ENCODE assay signal across 25 cellular contexts in the genomic region with DNA sequence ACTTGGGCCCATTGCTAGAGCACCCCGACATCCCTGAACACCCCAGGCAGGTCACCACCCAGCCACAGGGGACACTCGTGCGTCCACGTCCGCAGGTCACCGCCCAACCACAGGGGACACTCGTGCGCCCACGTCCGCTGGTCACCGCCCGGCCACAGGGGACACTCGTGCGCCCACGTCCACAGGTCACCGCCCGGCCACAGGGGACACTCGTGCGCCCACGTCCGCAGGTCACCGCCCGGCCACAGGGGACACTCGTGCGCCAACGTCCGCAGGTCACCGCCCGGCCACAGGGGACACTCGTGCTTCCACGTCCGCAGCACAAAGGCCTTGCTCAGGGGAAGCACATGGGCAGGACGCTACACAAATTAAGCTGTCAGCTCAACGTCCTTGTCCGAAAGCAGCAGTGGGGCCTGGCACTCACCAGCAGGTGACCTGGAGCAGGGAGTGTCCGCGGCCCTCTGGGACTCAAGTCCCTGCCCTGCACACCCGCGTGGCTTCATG. TPM values are rescaled to one million over a fixed set of nuclear protein-coding genes. Genes with fewer than 3 reads are reported as not detected.
DNase-seq lines count a peak whose midpoint lies in the region; ATAC-seq, FAIRE-seq and TF ChIP-seq lines count a peak whose summit lies in the region.
"Had no signal": no experiment of that assay in that cellular context is flagged by ENCODE, and none has a peak within 500 bp of the region (broad histone marks: within the 10 kb centered on the region; RNA-seq: fewer than 3 reads in every experiment).

No MANE protein-coding gene starts in this region.

- H3K18ac ChIP-seq in H9 (ENCODE audit: insufficient read length, low read depth, low read length) (no peak overlapping the region), neuronal stem cell (ENCODE audit: low read length) (peak overlapping the region; percentile 17)

- H2AFZ ChIP-seq in H9 (ENCODE audit: low read length) = no peak overlapping the region
- H2AFZ ChIP-seq in GM12878 (ENCODE audit: control insufficient read depth, low read depth, low read length) = no peak overlapping the region
- H2AFZ ChIP-seq in neuronal stem cell (ENCODE audit: low read length) = no peak overlapping the region

- H3K4me3 Mint-ChIP-seq in Caco-2 (ENCODE audit: unreplicated experiment) (no peak overlapping the region), H9 (no peak overlapping the region)
- H3K4me3 Mint-ChIP-seq: activated T-cell treated with anti-CD3 and anti-CD28 coated beads, Interleukin-2, amount 50 U/mL, for 24 hours; CD8-positive, alpha-beta T cell; naive thymus-derived CD8-positive, alpha-beta T cell; stimulated activated effector memory CD8-positive, alpha-beta T cell treated with anti-CD3 and anti-CD28 coated beads, Interleukin-12 subunit alpha, Interleukin-12 subunit beta, amount 100 ng/mL, for 72 hours had no signal

- H3K36me3 ChIP-seq in Caco-2 (ENCODE audit: control insufficient read depth, insufficient read depth, low read length) (peaks cover 4% of the 10 kb centered on the region), GM12878 (ENCODE audit: control insufficient read depth in 2 of 2, insufficient read depth in 2 of 2, low read length in 1 of 2) (no peaks in the 10 kb centered on the region; a peak in 1 of 4 replicates), neuronal stem cell (replicated peaks in 1 of 2; ENCODE audit: control insufficient read depth in 2 of 2, insufficient read depth in 2 of 2, low read length in 2 of 2) (peaks cover 0 to 9% of the 10 kb centered on the region in 2 donors)

- H3K56ac ChIP-seq in H9 (ENCODE audit: insufficient read length, low read depth, low read length) = no peak overlapping the region

- H2BK5ac ChIP-seq in H9 (ENCODE audit: insufficient read length, low read length) = no peak overlapping the region
- no peak overlapping the region for H2BK5ac ChIP-seq in neuronal stem cell (ENCODE audit: low read length)

- ATAC-seq in GM12878 = peak; percentile 25; the same call in 1 of the 3 replicates
- ATAC-seq in GM21619 (IDR thresholded peaks at IDR 0.05; ENCODE audit: unreplicated experiment) = no peak
- ATAC-seq: CD8-positive, alpha-beta T cell; esophagus mucosa; naive thymus-derived CD8-positive, alpha-beta T cell; stimulated activated effector memory CD8-positive, alpha-beta T cell treated with anti-CD3 and anti-CD28 coated beads, Interleukin-12 subunit alpha, Interleukin-12 subunit beta, amount 100 ng/mL, for 72 hours had no signal

- no CpG with 5 or more reads among the region's 39 CpGs for WGBS in H9 (ENCODE audit: extremely low coverage, insufficient read length, low lambda C conversion rate)
- WGBS in GM12878 (ENCODE audit: insufficient coverage, insufficient replicate concordance, low lambda C conversion rate, missing lambda C conversion rate) = 62% methylated on average over 38 of the region's 39 CpGs
- WGBS in neuronal stem cell (ENCODE audit: extremely low coverage in 2 of 2, insufficient read length in 2 of 2, insufficient replicate concordance in 1 of 2), 2 donors = no CpG with 5 or more reads among the region's 39 CpGs

- CTCF ChIA-PET in Caco-2 (lab: Charles Lee) = interaction anchor here (0.8 to 1.4 kb wide), 3 partner anchors 19 to 377 kb away, joined by 4 to 7 read pairs (median 4); no protein-coding TSS in a partner anchor
- CTCF ChIA-PET in GM12878 (lab: Yijun Ruan, JAX) = no interaction called here
- CTCF ChIA-PET in GM10248 (lab: Yijun Ruan, JAX) = interaction anchor here (1.1 to 2.0 kb wide), 3 partner anchors 12 to 27 kb away, joined by 3 to 8 read pairs (median 5); no protein-coding TSS in a partner anchor

- H3K4me3 ChIP-seq in Caco-2 (ENCODE audit: low read depth, low read length) (no peak overlapping the region), GM12878 (no peak overlapping the region), neuronal stem cell (ENCODE audit: low read length in 2 of 2) (no peak overlapping the region)
- H3K4me3 ChIP-seq: dorsolateral prefrontal cortex had no signal

- no peak overlapping the region for H3K23ac ChIP-seq in H9 (ENCODE audit: insufficient read length, low read depth, low read length)
- peak overlapping the region; percentile 65 for H3K23ac ChIP-seq in neuronal stem cell (ENCODE audit: low read depth, low read length, poor library complexity)

- H3T11ph ChIP-seq in H9 (ENCODE audit: low read length) = no peak overlapping the region

- H4K8ac ChIP-seq in H9 (replicated peaks; ENCODE audit: insufficient read length, low read depth, low read length) = no peak overlapping the region
- no peak overlapping the region for H4K8ac ChIP-seq in neuronal stem cell (ENCODE audit: low read depth, low read length)

- H2BK15ac ChIP-seq in H9 (ENCODE audit: low read depth, low read length) (no peak overlapping the region), neuronal stem cell (ENCODE audit: low read length) (no peak overlapping the region)

- H2BK20ac ChIP-seq in H9 (ENCODE audit: low read depth, low read length, poor library complexity, severe bottlenecking) = no peak overlapping the region

- in situ Hi-C loops in GM12878 (cut with MboI) = no loop called here

- no peak for TF ChIP-seq EP300 in GM12878 (IDR thresholded peaks at IDR 0.05; ENCODE audit: borderline replicate concordance in 1 of 2, control insufficient read depth in 1 of 2, low read depth in 2 of 2, low read length in 2 of 2)

- TF ChIP-seq RAD21 in GM12878 (IDR thresholded peaks at IDR 0.05; ENCODE audit: insufficient read depth, low read depth, low read length) = no peak

- H3K4ac ChIP-seq in H9 (ENCODE audit: low read depth, low read length) = no peak overlapping the region
- no peak overlapping the region for H3K4ac ChIP-seq in neuronal stem cell (ENCODE audit: low read length)

- H3K36me3 Mint-ChIP-seq in Caco-2 (ENCODE audit: insufficient read depth, unreplicated experiment) (peaks cover 19% of the 10 kb centered on the region), H9 (ENCODE audit: insufficient read depth in 1 of 3, low read depth in 3 of 3) (peaks cover 4 to 16% (median 13%) of the 10 kb centered on the region in 3 experiments; a peak in 6 of 7 replicates)

- H3K4me1 Mint-ChIP-seq in Caco-2 (ENCODE audit: low read depth, unreplicated experiment) (no peaks in the 10 kb centered on the region), H9 (no peaks in the 10 kb centered on the region)
- H3K4me1 Mint-ChIP-seq: naive thymus-derived CD8-positive, alpha-beta T cell had no signal

- RAD21 ChIA-PET in GM12878 (lab: Charles Lee; ENCODE audit: unreplicated experiment) = no interaction called here

- H3K4me2 ChIP-seq in H9 (ENCODE audit: insufficient read depth, insufficient read length, low read length) (no peak overlapping the region), GM12878 (ENCODE audit: control insufficient read depth, insufficient read depth) (no peak overlapping the region), neuronal stem cell (ENCODE audit: insufficient read depth, low read length, poor library complexity, severe bottlenecking) (no peak overlapping the region)

- H2BK12ac ChIP-seq in H9 (ENCODE audit: insufficient read length, low read depth, low read length) = no peak overlapping the region
- no peak overlapping the region for H2BK12ac ChIP-seq in neuronal stem cell (ENCODE audit: low read length)

- BruUV-seq in Caco-2 (replicated peaks; lab: Mats Ljungman, UMichigan) = no TSS peak
- no TSS peak for BruUV-seq in GM12878 (replicated peaks; lab: Mats Ljungman, UMichigan)

- SMC1A ChIA-PET in GM12878 (lab: Charles Lee; ENCODE audit: uncharacterized antibody, unreplicated experiment) = no interaction called here

- H3K27ac Mint-ChIP-seq in Caco-2 (ENCODE audit: unreplicated experiment) = no peak overlapping the region
- no peak overlapping the region for H3K27ac Mint-ChIP-seq in H9
- H3K27ac Mint-ChIP-seq: activated T-cell treated with anti-CD3 and anti-CD28 coated beads, Interleukin-2, amount 50 U/mL, for 24 hours; CD8-positive, alpha-beta T cell; naive thymus-derived CD8-positive, alpha-beta T cell; stimulated activated effector memory CD8-positive, alpha-beta T cell treated with anti-CD3 and anti-CD28 coated beads, Interleukin-12 subunit alpha, Interleukin-12 subunit beta, amount 100 ng/mL, for 72 hours had no signal

- TF ChIP-seq CTCF in Caco-2 (IDR thresholded peaks at IDR 0.05; ENCODE audit: insufficient read depth in 1 of 2, low read depth in 1 of 2, low read length in 1 of 2, severe bottlenecking in 1 of 2, unreplicated experiment in 1 of 2) (peak; percentile 33 to 34), H9 (conservative IDR thresholded peaks at IDR 0.05) (peak; percentile 48; the same call in 2 of the 3 replicates), GM12878 (IDR thresholded peaks at IDR 0.05 in 2 of 3, conservative IDR thresholded peaks at IDR 0.05 in 1 of 3; ENCODE audit: control insufficient read depth in 2 of 3, extremely low read depth in 1 of 3, insufficient read depth in 1 of 3, low read depth in 3 of 3, low read length in 3 of 3) (peak in 1 of 3 experiments; percentile 22; a peak in 1 of 6 replicates), GM10248 (IDR thresholded peaks at IDR 0.05; ENCODE audit: control extremely low read depth, extremely low read depth, low read depth, missing control alignments) (no peak)

- H3K27me3 Mint-ChIP-seq in Caco-2 (ENCODE audit: insufficient read depth, unreplicated experiment) (no peaks in the 10 kb centered on the region), H9 (ENCODE audit: low read depth) (no peaks in the 10 kb centered on the region)
- H3K27me3 Mint-ChIP-seq: activated T-cell treated with anti-CD3 and anti-CD28 coated beads, Interleukin-2, amount 50 U/mL, for 24 hours; naive thymus-derived CD8-positive, alpha-beta T cell had no signal

- H3K4me1 ChIP-seq in Caco-2 (no peaks in the 10 kb centered on the region), H9 (ENCODE audit: insufficient read depth, low read length) (no peaks in the 10 kb centered on the region), GM12878 (ENCODE audit: control insufficient read depth, insufficient read depth, low read length) (no peaks in the 10 kb centered on the region), neuronal stem cell (ENCODE audit: control insufficient read depth in 2 of 2, insufficient read depth in 1 of 2, low read depth in 1 of 2, low read length in 2 of 2) (no peaks in the 10 kb centered on the region)

- H3K9ac ChIP-seq in H9 (ENCODE audit: extremely low read depth, insufficient read length, low read length) (no peak overlapping the region), GM12878 (ENCODE audit: control insufficient read depth, insufficient read depth, low read length) (no peak overlapping the region), neuronal stem cell (ENCODE audit: low read depth, low read length, poor library complexity) (no peak overlapping the region)

- POLR2A ChIA-PET in Caco-2 (lab: Charles Lee) (interaction anchor here (0.6 kb wide), 1 partner anchor 94 kb away, joined by 6 read pairs; no protein-coding TSS in a partner anchor), GM12878 (lab: Charles Lee) (no interaction called here), GM10248 (lab: Yijun Ruan, JAX) (no interaction called here)

- no peak overlapping the region for H4K91ac ChIP-seq in H9 (ENCODE audit: insufficient read length, low read depth, low read length)
- no peak overlapping the region for H4K91ac ChIP-seq in neuronal stem cell (ENCODE audit: low read depth, low read length, poor library complexity)

- no peak for TF ChIP-seq POLR2A in GM12878 (IDR thresholded peaks at IDR 0.05; ENCODE audit: low read depth, low read length)

- H4K20me1 ChIP-seq in H9 (ENCODE audit: control insufficient read depth, insufficient read depth, insufficient read length) (no peaks in the 10 kb centered on the region), GM12878 (ENCODE audit: control insufficient read depth, insufficient read depth) (no peaks in the 10 kb centered on the region)

- no peaks in the 10 kb centered on the region for H3K9me3 Mint-ChIP-seq in Caco-2 (ENCODE audit: unreplicated experiment)
- no peaks in the 10 kb centered on the region for H3K9me3 Mint-ChIP-seq in H9
- H3K9me3 Mint-ChIP-seq: activated T-cell treated with anti-CD3 and anti-CD28 coated beads, Interleukin-2, amount 50 U/mL, for 24 hours; CD8-positive, alpha-beta T cell; naive thymus-derived CD8-positive, alpha-beta T cell; stimulated activated effector memory CD8-positive, alpha-beta T cell treated with anti-CD3 and anti-CD28 coated beads, Interleukin-12 subunit alpha, Interleukin-12 subunit beta, amount 100 ng/mL, for 72 hours had no signal

- H3K27ac ChIP-seq in H9 (ENCODE audit: insufficient read length, low read depth, low read length) = no peak overlapping the region
- no peak overlapping the region for H3K27ac ChIP-seq in GM12878 (ENCODE audit: control insufficient read depth, insufficient read depth)
- no peak overlapping the region for H3K27ac ChIP-seq in neuronal stem cell (replicated peaks; ENCODE audit: low read length)
- H3K27ac ChIP-seq: dorsolateral prefrontal cortex had no signal

- H3K27me3 ChIP-seq in Caco-2 (replicated peaks; ENCODE audit: control insufficient read depth, insufficient read depth, low read length) = no peaks in the 10 kb centered on the region
- H3K27me3 ChIP-seq in H9 (ENCODE audit: insufficient read depth, low read length) = no peaks in the 10 kb centered on the region
- no peaks in the 10 kb centered on the region for H3K27me3 ChIP-seq in GM12878 (replicated peaks in 1 of 2; ENCODE audit: control insufficient read depth in 2 of 2, insufficient read depth in 2 of 2, low read length in 1 of 2)
- H3K27me3 ChIP-seq in neuronal stem cell (ENCODE audit: control insufficient read depth in 3 of 3, insufficient read depth in 3 of 3, low read depth in 1 of 3, low read length in 3 of 3) = no peaks in the 10 kb centered on the region
- H3K27me3 ChIP-seq: dorsolateral prefrontal cortex had no signal

- H3K9me3 ChIP-seq in Caco-2 = no peaks in the 10 kb centered on the region
- H3K9me3 ChIP-seq in H9 (ENCODE audit: control insufficient read depth, low read depth, low read length) = no peaks in the 10 kb centered on the region
- no peaks in the 10 kb centered on the region for H3K9me3 ChIP-seq in GM12878 (replicated peaks; ENCODE audit: control insufficient read depth, insufficient read depth, low read length)
- H3K9me3 ChIP-seq in neuronal stem cell (replicated peaks in 1 of 2; ENCODE audit: control insufficient read depth in 2 of 2, insufficient read depth in 1 of 2, low read depth in 1 of 2, low read length in 2 of 2) = no peaks in the 10 kb centered on the region

- H3K14ac ChIP-seq in H9 (ENCODE audit: insufficient read depth, low read length) = no peak overlapping the region
- H3K14ac ChIP-seq in neuronal stem cell (ENCODE audit: low read length) = no peak overlapping the region

- no peak overlapping the region for H2AK5ac ChIP-seq in H9 (ENCODE audit: insufficient read length, low read length)
- no peak overlapping the region for H2AK5ac ChIP-seq in neuronal stem cell (ENCODE audit: low read depth, low read length)

- H4K5ac ChIP-seq in H9 (ENCODE audit: insufficient read length, low read depth, low read length) = no peak overlapping the region

- FAIRE-seq in GM12878 (lab: Jason Lieb, UNC) = no peak
- FAIRE-seq: HTR-8/SVneo had no signal

- peak in 1 of 2 experiments; percentile 39 for DNase-seq in Caco-2
- no peak for DNase-seq in H9
- DNase-seq in GM12878 (ENCODE audit: low read depth, low spot score) = no peak
- no peak for DNase-seq in neuronal stem cell (ENCODE audit: low spot score)
- no peak for DNase-seq in GM10248 (ENCODE audit: extremely low spot score)
- no peak for DNase-seq in nucleus accumbens (lab: John Stamatoyannopoulos, UW)
- DNase-seq in NCI-H1105 (lab: John Stamatoyannopoulos, UW) = no peak
- DNase-seq: activated CD4-positive, CD25-positive, alpha-beta regulatory T cell treated with anti-CD3 and anti-CD28 coated beads, Interleukin-2, amount 50 U/mL, for 72 hours; activated naive CD4-positive, alpha-beta T cell; activated T-cell treated with anti-CD3 and anti-CD28 coated beads, Interleukin-2, amount 50 U/mL, for 24 hours; CD8-positive, alpha-beta T cell; DMS79; dorsolateral prefrontal cortex; Kasumi-1; naive thymus-derived CD8-positive, alpha-beta T cell; NCI-H1092 treated with DMSO at 0.1 percent for 48 hours; NCI-H2081; NCI-H446 treated with DMSO at 0.1 percent for 48 hours; RPMI8226; T-helper 9 cell had no signal

- H3K23me2 ChIP-seq in H9 (ENCODE audit: insufficient read length, low read depth, low read length, poor library complexity, severe bottlenecking) = no peaks in the 10 kb centered on the region

- no peaks in the 10 kb centered on the region for H3K79me2 ChIP-seq in H9 (ENCODE audit: insufficient read depth, low read length)
- H3K79me2 ChIP-seq in GM12878 (ENCODE audit: control insufficient read depth, insufficient read depth, low read length) = no peaks in the 10 kb centered on the region

- H3K79me1 ChIP-seq in H9 (ENCODE audit: insufficient read depth, low read depth, low read length, poor library complexity, severe bottlenecking) (no peaks in the 10 kb centered on the region), neuronal stem cell (ENCODE audit: low read depth, low read length) (peaks cover 11% of the 10 kb centered on the region)

- intact Hi-C loops in Caco-2 (cut with micrococcal nuclease; ENCODE audit: unreplicated experiment) = no loop called here
- intact Hi-C loops in GM12878 (cut with micrococcal nuclease; ENCODE audit: unreplicated experiment) = no loop called here

- H2BK120ac ChIP-seq in H9 (ENCODE audit: low read depth, low read length, poor library complexity, severe bottlenecking) = no peak overlapping the region
- no peak overlapping the region for H2BK120ac ChIP-seq in neuronal stem cell (ENCODE audit: low read depth, low read length)

RNA-seq across cellular contexts. Expression of gene GALNS, which starts 17.7 kb away (rescaled TPM):
- total RNA-seq in Caco-2 (2022) (55.3 and 57.8 TPM in 2 replicates), H9 (2021) (20.0 and 20.3 TPM in 2 replicates), GM12878 (2014; rRNA removed) (4.0 and 5.1 TPM in 2 replicates), GM12878 (2014; rRNA removed; fragmentation: Illumina TruSeq; extraction: Trizol) (3.7 and 4.3 TPM in 2 replicates), GM12878 (2021) (9.6 and 12.4 TPM in 2 replicates)
- 64.8 and 87.4 TPM in 2 replicates for total RNA-seq in GM12878 (2013; cell fraction: nucleolus; rRNA removed)
- polyA plus RNA-seq in GM12878 (2011; ENCODE audit: low read depth) = 6.4 TPM
- polyA plus RNA-seq in GM12878 (2011; rRNA removed) (3.5 and 4.2 TPM in 2 replicates), GM12878 (2014; fragmentation: Illumina TruSeq; extraction: Trizol) (2.6 and 6.0 TPM in 2 replicates), GM12878 (2014; fragmentation: Nextera tagmentation; extraction: Ambion mirVana) (under 1 TPM; 0.37 to 0.95 TPM), GM12878 (2014; rRNA removed) (8.1 and 9.5 TPM in 2 replicates), GM12878 (2016; fragmentation: Nextera tagmentation; extraction: Ambion mirVana) (1 to 10 TPM; 5.6 to 6.5 TPM)
- polyA plus RNA-seq in GM12878 (2011; cell fraction: cytosol; rRNA removed) = 3.5 and 3.9 TPM in 2 replicates
- 21.1 and 23.2 TPM in 2 replicates for polyA plus RNA-seq in GM12878 (2011; cell fraction: nucleus; rRNA removed)
- 8.5 and 8.8 TPM in 2 replicates for polyA plus RNA-seq in GM12878 (2012)
- 3.1 and 10.6 TPM in 2 replicates for polyA minus RNA-seq in GM12878 (2011; rRNA and poly(A)+ RNA removed)
- polyA minus RNA-seq in GM12878 (2011; cell fraction: cytosol; rRNA and poly(A)+ RNA removed) = 1.1 and 3.3 TPM in 2 replicates
- polyA minus RNA-seq in GM12878 (2011; cell fraction: nucleus; rRNA and poly(A)+ RNA removed) = 10.0 and 19.4 TPM in 2 replicates
- 9.6 TPM for polyA plus RNA-seq in neuronal stem cell (2013, experiment 1 of 2)
- 9.1 TPM for polyA plus RNA-seq in neuronal stem cell (2013, experiment 2 of 2)

RNA-seq across cellular contexts. Expression of gene TRAPPC2L, which starts 17.8 kb away (rescaled TPM):
- total RNA-seq in Caco-2 (2022) (179 and 181 TPM in 2 replicates), H9 (2021) (90.3 and 102 TPM in 2 replicates), GM12878 (2014; rRNA removed) (66.3 and 73.0 TPM in 2 replicates), GM12878 (2014; rRNA removed; fragmentation: Illumina TruSeq; extraction: Trizol) (52.8 and 56.3 TPM in 2 replicates), GM12878 (2021) (69.6 and 70.7 TPM in 2 replicates)
- 23.0 and 27.4 TPM in 2 replicates for total RNA-seq in GM12878 (2013; cell fraction: nucleolus; rRNA removed)
- 120 TPM for polyA plus RNA-seq in GM12878 (2011; ENCODE audit: low read depth)
- polyA plus RNA-seq in GM12878 (2011; rRNA removed) (71.0 and 158 TPM in 2 replicates), GM12878 (2014; fragmentation: Illumina TruSeq; extraction: Trizol) (64.0 and 79.3 TPM in 2 replicates), GM12878 (2014; fragmentation: Nextera tagmentation; extraction: Ambion mirVana) (100 to 1,000 TPM; 337 to 363 TPM), GM12878 (2014; rRNA removed) (67.0 and 105 TPM in 2 replicates), GM12878 (2016; fragmentation: Nextera tagmentation; extraction: Ambion mirVana) (100 to 1,000 TPM; 189 to 221 TPM)
- polyA plus RNA-seq in GM12878 (2011; cell fraction: cytosol; rRNA removed) = 97.6 and 110 TPM in 2 replicates
- polyA plus RNA-seq in GM12878 (2011; cell fraction: nucleus; rRNA removed) = 55.1 and 62.1 TPM in 2 replicates
- polyA plus RNA-seq in GM12878 (2012) = 62.8 and 86.2 TPM in 2 replicates
- 28.0 and 32.8 TPM in 2 replicates for polyA minus RNA-seq in GM12878 (2011; rRNA and poly(A)+ RNA removed)
- polyA minus RNA-seq in GM12878 (2011; cell fraction: cytosol; rRNA and poly(A)+ RNA removed) = 9.6 and 15.1 TPM in 2 replicates
- polyA minus RNA-seq in GM12878 (2011; cell fraction: nucleus; rRNA and poly(A)+ RNA removed) = 26.0 and 35.4 TPM in 2 replicates
- 57.0 TPM for polyA plus RNA-seq in neuronal stem cell (2013, experiment 1 of 2)
- 58.2 TPM for polyA plus RNA-seq in neuronal stem cell (2013, experiment 2 of 2)

RNA-seq across cellular contexts. Expression of gene APRT, which starts 27.4 kb away (rescaled TPM):
- 251 and 268 TPM in 2 replicates for total RNA-seq in Caco-2 (2022)
- 246 and 254 TPM in 2 replicates for total RNA-seq in H9 (2021)
- 39.3 and 42.6 TPM in 2 replicates for total RNA-seq in GM12878 (2013; cell fraction: nucleolus; rRNA removed)
- total RNA-seq in GM12878 (2014; rRNA removed) = 308 and 348 TPM in 2 replicates
- total RNA-seq in GM12878 (2014; rRNA removed; fragmentation: Illumina TruSeq; extraction: Trizol) = 106 and 113 TPM in 2 replicates
- total RNA-seq in GM12878 (2021) = 219 and 234 TPM in 2 replicates
- 71.1 TPM for polyA plus RNA-seq in GM12878 (2011; ENCODE audit: low read depth)
- polyA plus RNA-seq in GM12878 (2011; rRNA removed) = 39.6 and 95.7 TPM in 2 replicates
- polyA plus RNA-seq in GM12878 (2011; cell fraction: cytosol; rRNA removed) = 75.8 and 141 TPM in 2 replicates
- polyA plus RNA-seq in GM12878 (2011; cell fraction: nucleus; rRNA removed) = 107 and 109 TPM in 2 replicates
- polyA plus RNA-seq in GM12878 (2012) = 148 and 153 TPM in 2 replicates
- 8.6 and 46.2 TPM in 2 replicates for polyA plus RNA-seq in GM12878 (2014; fragmentation: Illumina TruSeq; extraction: Trizol)
- 100 to 1,000 TPM in 1 of 2 experiments, 10 to 100 TPM in 1; 30.6 to 100 TPM for polyA plus RNA-seq in GM12878 (2014; fragmentation: Nextera tagmentation; extraction: Ambion mirVana)
- 278 and 338 TPM in 2 replicates for polyA plus RNA-seq in GM12878 (2014; rRNA removed)
- polyA plus RNA-seq in GM12878 (2016; fragmentation: Nextera tagmentation; extraction: Ambion mirVana) = 100 to 1,000 TPM; 446 to 495 TPM
- 11.7 and 28.6 TPM in 2 replicates for polyA minus RNA-seq in GM12878 (2011; rRNA and poly(A)+ RNA removed)
- polyA minus RNA-seq in GM12878 (2011; cell fraction: cytosol; rRNA and poly(A)+ RNA removed) = 42.0 and 50.9 TPM in 2 replicates
- polyA minus RNA-seq in GM12878 (2011; cell fraction: nucleus; rRNA and poly(A)+ RNA removed) = 22.0 and 30.6 TPM in 2 replicates
- 146 TPM for polyA plus RNA-seq in neuronal stem cell (2013, experiment 1 of 2)
- 150 TPM for polyA plus RNA-seq in neuronal stem cell (2013, experiment 2 of 2)

RNA-seq across cellular contexts. Expression of gene PABPN1L, which starts 27.4 kb away (rescaled TPM):
- total RNA-seq in Caco-2 (2022) (not detected in 2 replicates), H9 (2021) (not detected in 2 replicates), GM12878 (2014; rRNA removed) (not detected in 2 replicates), GM12878 (2014; rRNA removed; fragmentation: Illumina TruSeq; extraction: Trizol) (not detected in 2 replicates), GM12878 (2021) (not detected in 2 replicates)
- total RNA-seq in GM12878 (2013; cell fraction: nucleolus; rRNA removed) = not detected in 2 replicates
- polyA plus RNA-seq in GM12878 (2011; ENCODE audit: low read depth) = not detected
- polyA plus RNA-seq in GM12878 (2011; rRNA removed) (not detected in 2 replicates), GM12878 (2014; fragmentation: Illumina TruSeq; extraction: Trizol) (not detected in 2 replicates), GM12878 (2014; fragmentation: Nextera tagmentation; extraction: Ambion mirVana) (not detected), GM12878 (2014; rRNA removed) (0.06 TPM in 1 of 2 replicates, not detected in the other), GM12878 (2016; fragmentation: Nextera tagmentation; extraction: Ambion mirVana) (not detected)
- polyA plus RNA-seq in GM12878 (2011; cell fraction: cytosol; rRNA removed) = not detected in 2 replicates
- 0.19 and 0.50 TPM in 2 replicates for polyA plus RNA-seq in GM12878 (2011; cell fraction: nucleus; rRNA removed)
- polyA plus RNA-seq in GM12878 (2012) = 0.14 and 0.16 TPM in 2 replicates
- polyA minus RNA-seq in GM12878 (2011; rRNA and poly(A)+ RNA removed) = not detected in 2 replicates
- not detected in 2 replicates for polyA minus RNA-seq in GM12878 (2011; cell fraction: cytosol; rRNA and poly(A)+ RNA removed)
- polyA minus RNA-seq in GM12878 (2011; cell fraction: nucleus; rRNA and poly(A)+ RNA removed) = not detected in 2 replicates
- polyA plus RNA-seq in neuronal stem cell (2013, experiment 1 of 2) = not detected
- polyA plus RNA-seq in neuronal stem cell (2013, experiment 2 of 2) = not detected
- total RNA-seq: cardiac septum; CD8-positive, alpha-beta T cell; esophagus mucosa; naive thymus-derived CD8-positive, alpha-beta T cell had no signal
- polyA plus RNA-seq: naive thymus-derived CD8-positive, alpha-beta T cell had no signal

RNA-seq across cellular contexts. Expression of gene CDT1, which starts 35.5 kb away (rescaled TPM):
- total RNA-seq in Caco-2 (2022) = 97.7 and 98.0 TPM in 2 replicates
- 74.1 and 79.7 TPM in 2 replicates for total RNA-seq in H9 (2021)
- total RNA-seq in GM12878 (2013; cell fraction: nucleolus; rRNA removed) = 10.9 and 14.9 TPM in 2 replicates
- 40.4 and 59.3 TPM in 2 replicates for total RNA-seq in GM12878 (2014; rRNA removed)
- 6.5 and 8.5 TPM in 2 replicates for total RNA-seq in GM12878 (2014; rRNA removed; fragmentation: Illumina TruSeq; extraction: Trizol)
- total RNA-seq in GM12878 (2021) = 87.6 and 90.0 TPM in 2 replicates
- 8.4 TPM for polyA plus RNA-seq in GM12878 (2011; ENCODE audit: low read depth)
- polyA plus RNA-seq in GM12878 (2011; rRNA removed) = 3.3 and 9.0 TPM in 2 replicates
- polyA plus RNA-seq in GM12878 (2011; cell fraction: cytosol; rRNA removed) = 24.4 and 33.2 TPM in 2 replicates
- polyA plus RNA-seq in GM12878 (2011; cell fraction: nucleus; rRNA removed) = 26.7 and 44.2 TPM in 2 replicates
- 39.9 and 49.2 TPM in 2 replicates for polyA plus RNA-seq in GM12878 (2012)
- 1.3 and 4.3 TPM in 2 replicates for polyA plus RNA-seq in GM12878 (2014; fragmentation: Illumina TruSeq; extraction: Trizol)
- 1 to 10 TPM in 1 of 2 experiments, under 1 TPM in 1; 0.50 to 1.9 TPM for polyA plus RNA-seq in GM12878 (2014; fragmentation: Nextera tagmentation; extraction: Ambion mirVana)
- polyA plus RNA-seq in GM12878 (2014; rRNA removed) = 37.7 and 58.6 TPM in 2 replicates
- 10 to 100 TPM in 1 of 2 experiments, 1 to 10 TPM in 1; 5.7 to 41.3 TPM for polyA plus RNA-seq in GM12878 (2016; fragmentation: Nextera tagmentation; extraction: Ambion mirVana)
- 8.9 and 34.4 TPM in 2 replicates for polyA minus RNA-seq in GM12878 (2011; rRNA and poly(A)+ RNA removed)
- 37.6 and 54.5 TPM in 2 replicates for polyA minus RNA-seq in GM12878 (2011; cell fraction: cytosol; rRNA and poly(A)+ RNA removed)
- 8.5 and 22.1 TPM in 2 replicates for polyA minus RNA-seq in GM12878 (2011; cell fraction: nucleus; rRNA and poly(A)+ RNA removed)
- 40.6 TPM for polyA plus RNA-seq in neuronal stem cell (2013, experiment 1 of 2)
- 40.0 TPM for polyA plus RNA-seq in neuronal stem cell (2013, experiment 2 of 2)
